1 cellular context compared by ENCODE assay signal in genomic region chr3:29438580-29438979, GRCh38.
TF ChIP-seq lines count a peak whose summit lies in the region.

No MANE protein-coding gene starts in this region.

TF ChIP-seq in H1, 55 proteins besides CTCF, POLR2A, EP300 and RAD21 (continued from another document):
- no peak for TF ChIP-seq CHD7 (IDR thresholded peaks at IDR 0.05; ENCODE audit: insufficient replicate concordance, low read length)
- TF ChIP-seq CREB1 (IDR thresholded peaks at IDR 0.05) = no peak
- TF ChIP-seq BRCA1 (IDR thresholded peaks at IDR 0.05; ENCODE audit: low read depth, low read length) = no peak
- no peak for TF ChIP-seq EZH2 (IDR thresholded peaks at IDR 0.05; ENCODE audit: low read depth, low read length, severe bottlenecking)
- TF ChIP-seq SP2 (IDR thresholded peaks at IDR 0.05; ENCODE audit: low read length) = no peak
